In genomic region chr12:1620093-1620492, GRCh38 we compare ENCODE assay signal across 21 cellular contexts. TPM values are rescaled to one million over a fixed set of nuclear protein-coding genes. Genes with fewer than 3 reads are reported as not detected.
"Had no signal": no experiment of that assay in that cellular context is flagged by ENCODE, and none has a peak within 500 bp of the region (broad histone marks: within the 10 kb centered on the region; RNA-seq: fewer than 3 reads in every experiment).

No MANE protein-coding gene starts in this region.

- H3K9ac ChIP-seq: parathyroid adenoma had no signal

- DNase-seq: activated CD4-positive, alpha-beta T cell treated with anti-CD3 and anti-CD28 coated beads, Interleukin-2, amount 50 U/mL, for 1 hour; activated CD8-positive, alpha-beta memory T cell treated with anti-CD3 and anti-CD28 coated beads for 24 hours; colonic mucosa; islet precursor cell; midbrain; stimulated activated CD4-positive, alpha-beta T cell treated with anti-CD3 and anti-CD28 coated beads, Interleukin-12 subunit alpha, Interleukin-12 subunit beta, amount 100 ng/mL, for 4 hours; stimulated activated CD4-positive, alpha-beta T cell treated with anti-CD3 and anti-CD28 coated beads, Interleukin-4, amount 100 ng/mL, for 4 hours; T-cell had no signal

- ATAC-seq: activated CD4-positive, CD25-positive, alpha-beta regulatory T cell treated with anti-CD3 and anti-CD28 coated beads, Interleukin-2, amount 50 U/mL, for 24 hours; T-cell had no signal

- H3K4me1 ChIP-seq: breast epithelium, colonic mucosa had no signal

- H3K27ac Mint-ChIP-seq: activated naive CD4-positive, alpha-beta T cell treated with anti-CD3 and anti-CD28 coated beads, Interleukin-2, amount 50 U/mL, for 72 hours; nephron; T-cell; T-helper 2 cell treated with Interferon-gamma antibody and Interleukin-4, amounts not matched to agents 5 μg/mL and 100 μg/mL, for 36 hours; type B pancreatic cell had no signal

- H3K9me3 ChIP-seq: breast epithelium, colonic mucosa, gastroesophageal sphincter, thoracic aorta, vagina had no signal

- H3K4me3 ChIP-seq: breast epithelium, colonic mucosa, gastroesophageal sphincter, thoracic aorta, vagina had no signal

- H3K27me3 ChIP-seq: breast epithelium, colonic mucosa, gastroesophageal sphincter, vagina had no signal

- H3K9me3 Mint-ChIP-seq: activated naive CD4-positive, alpha-beta T cell treated with anti-CD3 and anti-CD28 coated beads, Interleukin-2, amount 50 U/mL, for 72 hours; nephron; T-cell; T-helper 2 cell treated with Interferon-gamma antibody and Interleukin-4, amounts not matched to agents 5 μg/mL and 100 μg/mL, for 36 hours; type B pancreatic cell had no signal

- H3K27ac ChIP-seq: breast epithelium, colonic mucosa, epithelial cell of prostate, gastroesophageal sphincter, parathyroid adenoma, thoracic aorta, vagina, VCaP had no signal

- H3K36me3 Mint-ChIP-seq: activated naive CD4-positive, alpha-beta T cell treated with anti-CD3 and anti-CD28 coated beads, Interleukin-2, amount 50 U/mL, for 72 hours; T-cell had no signal

- H2AFZ ChIP-seq: parathyroid adenoma had no signal

- H3K4me3 Mint-ChIP-seq: nephron; T-cell; T-helper 2 cell treated with Interferon-gamma antibody and Interleukin-4, amounts not matched to agents 5 μg/mL and 100 μg/mL, for 36 hours; type B pancreatic cell had no signal

- H3K36me3 ChIP-seq: breast epithelium, colonic mucosa, gastroesophageal sphincter, thoracic aorta, vagina had no signal

RNA-seq across cellular contexts. Expression of gene WNT5B, which starts 8.9 kb away (rescaled TPM):
- total RNA-seq: pulmonary artery endothelial cell had no signal
